ENCODE assay signal across 20 cellular contexts in genomic region chr1:45960930-45961715, GRCh38.
"Had no signal": no experiment of that assay in that cellular context is flagged by ENCODE, and none has a peak within 500 bp of the region (broad histone marks: within the 10 kb centered on the region; RNA-seq: fewer than 3 reads in every experiment).

No MANE protein-coding gene starts in this region.

- H3K27me3 ChIP-seq: thyroid gland had no signal

- H3K4me3 Mint-ChIP-seq: activated CD4-positive, alpha-beta T cell treated with anti-CD3 and anti-CD28 coated beads, Interleukin-2, amount 10 ng/mL, durations not matched to agents 7 days and 5 days; activated CD8-positive, alpha-beta memory T cell treated with anti-CD3 and anti-CD28 coated beads, Interleukin-2, amount 10 ng/mL, durations not matched to agents 7 days and 5 days; activated CD8-positive, alpha-beta T cell treated with anti-CD3 and anti-CD28 coated beads for 36 hours; activated naive CD4-positive, alpha-beta T cell treated with anti-CD3 and anti-CD28 coated beads, Interleukin-2, amount 10 ng/mL, durations not matched to agents 7 days and 5 days; naive thymus-derived CD4-positive, alpha-beta T cell; neural crest cell; stimulated activated naive CD8-positive, alpha-beta T cell treated with anti-CD3 and anti-CD28 coated beads, Interleukin-15, Interleukin-2, amounts not matched to agents 100 ng/mL and 50 ng/mL, for 24 hours had no signal

- ATAC-seq: activated CD8-positive, alpha-beta memory T cell treated with anti-CD3 and anti-CD28 coated beads, Interleukin-2, amount 10 ng/mL, durations not matched to agents 7 days and 5 days; activated CD8-positive, alpha-beta T cell treated with anti-CD3 and anti-CD28 coated beads for 36 hours; naive thymus-derived CD4-positive, alpha-beta T cell had no signal

- DNase-seq: activated CD4-positive, alpha-beta T cell treated with anti-CD3 and anti-CD28 coated beads, Interleukin-2, amount 10 ng/mL, durations not matched to agents 7 days and 5 days; activated CD4-positive, CD25-positive, alpha-beta regulatory T cell treated with anti-CD3 and anti-CD28 coated beads, Interleukin-2, amount 50 U/mL, for 72 hours; activated CD8-positive, alpha-beta memory T cell treated with anti-CD3 and anti-CD28 coated beads, Interleukin-2, amount 10 ng/mL, durations not matched to agents 7 days and 5 days; activated CD8-positive, alpha-beta T cell treated with anti-CD3 and anti-CD28 coated beads for 36 hours; activated effector memory CD4-positive, alpha-beta T cell treated with anti-CD3 and anti-CD28 coated beads, Interleukin-2, amount 50 U/mL, for 16 hours; activated naive CD4-positive, alpha-beta T cell treated with anti-CD3 and anti-CD28 coated beads, Interleukin-2, amount 10 ng/mL, durations not matched to agents 7 days and 5 days; activated T-cell treated with anti-CD3 and anti-CD28 coated beads for 4 hours; amygdala; naive thymus-derived CD4-positive, alpha-beta T cell; occipital lobe; posterior cingulate gyrus; retina; stimulated activated CD4-positive, alpha-beta T cell treated with anti-CD3 and anti-CD28 coated beads, Interleukin-12 subunit alpha, Interleukin-12 subunit beta, amount 100 ng/mL, for 4 hours; stimulated activated CD4-positive, alpha-beta T cell treated with anti-CD3 and anti-CD28 coated beads, Interleukin-4, amount 100 ng/mL, for 4 hours; substantia nigra; thyroid gland; WERI-Rb-1 had no signal

- H3K36me3 ChIP-seq: thyroid gland had no signal

- H3K27ac Mint-ChIP-seq: activated CD4-positive, alpha-beta T cell treated with anti-CD3 and anti-CD28 coated beads, Interleukin-2, amount 10 ng/mL, durations not matched to agents 7 days and 5 days; activated CD8-positive, alpha-beta memory T cell treated with anti-CD3 and anti-CD28 coated beads, Interleukin-2, amount 10 ng/mL, durations not matched to agents 7 days and 5 days; activated CD8-positive, alpha-beta T cell treated with anti-CD3 and anti-CD28 coated beads for 36 hours; activated naive CD4-positive, alpha-beta T cell treated with anti-CD3 and anti-CD28 coated beads, Interleukin-2, amount 10 ng/mL, durations not matched to agents 7 days and 5 days; naive thymus-derived CD4-positive, alpha-beta T cell; stimulated activated naive CD8-positive, alpha-beta T cell treated with anti-CD3 and anti-CD28 coated beads, Interleukin-15, Interleukin-2, amounts not matched to agents 100 ng/mL and 50 ng/mL, for 24 hours had no signal

- H3K4me1 Mint-ChIP-seq: activated CD4-positive, alpha-beta T cell treated with anti-CD3 and anti-CD28 coated beads, Interleukin-2, amount 10 ng/mL, durations not matched to agents 7 days and 5 days; activated CD8-positive, alpha-beta memory T cell treated with anti-CD3 and anti-CD28 coated beads, Interleukin-2, amount 10 ng/mL, durations not matched to agents 7 days and 5 days; activated naive CD4-positive, alpha-beta T cell treated with anti-CD3 and anti-CD28 coated beads, Interleukin-2, amount 10 ng/mL, durations not matched to agents 7 days and 5 days; neural crest cell had no signal

- H3K27ac ChIP-seq: thyroid gland, WERI-Rb-1 had no signal

- H3K9me3 ChIP-seq: thyroid gland had no signal

- H3K27me3 Mint-ChIP-seq: activated CD4-positive, alpha-beta T cell treated with anti-CD3 and anti-CD28 coated beads, Interleukin-2, amount 10 ng/mL, durations not matched to agents 7 days and 5 days; activated CD8-positive, alpha-beta memory T cell treated with anti-CD3 and anti-CD28 coated beads, Interleukin-2, amount 10 ng/mL, durations not matched to agents 7 days and 5 days; activated CD8-positive, alpha-beta T cell treated with anti-CD3 and anti-CD28 coated beads for 36 hours; activated naive CD4-positive, alpha-beta T cell treated with anti-CD3 and anti-CD28 coated beads, Interleukin-2, amount 10 ng/mL, durations not matched to agents 7 days and 5 days; naive thymus-derived CD4-positive, alpha-beta T cell; stimulated activated naive CD8-positive, alpha-beta T cell treated with anti-CD3 and anti-CD28 coated beads, Interleukin-15, Interleukin-2, amounts not matched to agents 100 ng/mL and 50 ng/mL, for 24 hours had no signal

- H3K4me3 ChIP-seq: lung, thyroid gland had no signal

- H3K9me3 Mint-ChIP-seq: activated CD4-positive, alpha-beta T cell treated with anti-CD3 and anti-CD28 coated beads, Interleukin-2, amount 10 ng/mL, durations not matched to agents 7 days and 5 days; activated CD8-positive, alpha-beta T cell treated with anti-CD3 and anti-CD28 coated beads for 36 hours; activated naive CD4-positive, alpha-beta T cell treated with anti-CD3 and anti-CD28 coated beads, Interleukin-2, amount 10 ng/mL, durations not matched to agents 7 days and 5 days; stimulated activated naive CD8-positive, alpha-beta T cell treated with anti-CD3 and anti-CD28 coated beads, Interleukin-15, Interleukin-2, amounts not matched to agents 100 ng/mL and 50 ng/mL, for 24 hours had no signal
